In genomic region chr21:24955275-24955961, GRCh38 we compare ENCODE assay signal across 12 cellular contexts.
DNase-seq lines count a peak whose midpoint lies in the region; ATAC-seq and TF ChIP-seq lines count a peak whose summit lies in the region.
"Had no signal": no experiment of that assay in that cellular context is flagged by ENCODE, and none has a peak within 500 bp of the region (broad histone marks: within the 10 kb centered on the region; RNA-seq: fewer than 3 reads in every experiment).

No MANE protein-coding gene starts in this region.

- H3K4me3 ChIP-seq in thyroid gland (replicated peaks in 1 of 3): no peak overlapping the region
- H3K4me3 ChIP-seq: esophagus muscularis mucosa, pancreas had no signal

- no peak for TF ChIP-seq CTCF in thyroid gland (IDR thresholded peaks at IDR 0.05)

- no peaks in the 10 kb centered on the region for H3K27me3 ChIP-seq in thyroid gland
- H3K27me3 ChIP-seq: esophagus muscularis mucosa, pancreas had no signal

- no peaks in the 10 kb centered on the region for H3K4me1 ChIP-seq in thyroid gland
- H3K4me1 ChIP-seq: esophagus muscularis mucosa, pancreas had no signal

- H3K36me3 ChIP-seq in thyroid gland: no peaks in the 10 kb centered on the region
- H3K36me3 ChIP-seq: esophagus muscularis mucosa, pancreas had no signal

- WGBS in thyroid gland, 2 donors: 67 to 69% methylated on average over 6 of the region's 6 CpGs

- ATAC-seq in GM18520 (IDR thresholded peaks at IDR 0.05; ENCODE audit: unreplicated experiment) (peak; percentile 98), GM19468 (IDR thresholded peaks at IDR 0.05; ENCODE audit: extremely low read depth, unreplicated experiment) (peak; percentile 97), HG03025 (IDR thresholded peaks at IDR 0.05; ENCODE audit: low FRiP score, unreplicated experiment) (peak; percentile 93)
- ATAC-seq: pancreas had no signal

- H3K27ac ChIP-seq in thyroid gland: no peak overlapping the region
- H3K27ac ChIP-seq: esophagus muscularis mucosa, pancreas, RWPE1 had no signal

- no peak for TF ChIP-seq POLR2A in thyroid gland (IDR thresholded peaks at IDR 0.05)

- DNase-seq in OCI-M1 (lab: John Stamatoyannopoulos, UW): peak; percentile 21
- no peak for DNase-seq in activated gamma-delta T cell treated with Interleukin-2 at 50 U/mL for 16 hours
- no peak for DNase-seq in thyroid gland
- no peak for DNase-seq in activated T-cell treated with anti-CD3 and anti-CD28 coated beads, Interleukin-2, amount 50 U/mL, for 48 hours
- no peak for DNase-seq in kidney tubule cell (ENCODE audit: low spot score)
- DNase-seq: H7, pancreas had no signal

- H3K9me3 ChIP-seq in thyroid gland: no peaks in the 10 kb centered on the region
- H3K9me3 ChIP-seq: esophagus muscularis mucosa, pancreas had no signal

- intact Hi-C loops in thyroid gland (cut with DNase I): no loop called here
